8 cellular contexts compared by ENCODE assay signal in the genomic region with DNA sequence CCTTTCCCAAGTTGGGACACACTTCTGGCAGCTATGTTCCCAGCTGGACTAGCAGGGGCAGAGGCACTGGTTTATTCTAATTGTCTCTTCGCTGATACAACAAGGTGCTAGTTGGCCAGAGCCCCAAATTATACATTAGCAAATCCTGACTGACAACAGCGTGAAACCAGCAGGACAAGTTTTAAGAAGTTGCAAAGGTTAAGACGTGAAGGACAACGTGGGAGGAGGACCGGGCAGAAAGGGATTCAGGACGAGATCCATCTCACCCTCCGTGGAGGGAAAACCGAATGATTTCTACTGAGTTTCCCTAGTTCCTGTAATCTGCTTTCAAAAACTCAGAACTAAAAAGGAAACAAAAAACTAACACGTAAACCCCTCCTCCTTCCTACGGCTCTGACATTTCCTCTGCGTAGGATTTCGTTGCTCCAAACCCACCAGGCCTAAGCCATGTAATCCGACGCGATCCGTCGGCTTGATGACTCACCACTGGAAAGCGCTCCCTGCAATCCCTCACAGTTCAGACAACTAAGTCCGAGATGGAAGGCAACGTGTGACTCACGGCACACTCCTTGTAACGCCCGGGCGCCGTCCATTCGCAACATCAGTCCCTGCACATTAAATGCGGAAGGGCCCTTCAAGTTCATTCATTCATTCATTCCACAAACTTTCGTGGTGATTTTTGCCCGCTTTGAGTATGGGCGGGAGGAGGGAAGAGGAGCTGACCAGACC. TPM values are rescaled to one million over a fixed set of nuclear protein-coding genes. Genes with fewer than 3 reads are reported as not detected.
DNase-seq lines count a peak whose midpoint lies in the region; ATAC-seq and TF ChIP-seq lines count a peak whose summit lies in the region.

No MANE protein-coding gene starts in this region.

- H3K4me3 ChIP-seq in AG10803 (ENCODE audit: low read length) = peak overlapping the region; percentile 67

- TF ChIP-seq CTCF in AG10803 (conservative IDR thresholded peaks at IDR 0.05; ENCODE audit: low read length) = no peak

- DNase-seq in AG10803 (ENCODE audit: low read depth) (peak; percentile 98), NCI-H526 treated with DMSO at 0.1 percent for 48 hours (lab: John Stamatoyannopoulos, UW) (peak; percentile 81), dermis blood vessel endothelial cell (peak; percentile 99), left lobe of liver (ENCODE audit: low spot score) (peak; percentile 77)
- DNase-seq in activated CD4-positive, alpha-beta T cell treated with anti-CD3 and anti-CD28 coated beads, Interleukin-2, amount 50 U/mL, for 24 hours (ENCODE audit: low read depth in 1 of 2, low spot score in 1 of 2) = peak; percentile 38 to 62
- peak; percentile 71 to 74 for DNase-seq in stimulated activated CD4-positive, alpha-beta T cell treated with anti-CD3 and anti-CD28 coated beads, Interleukin-2, amount 100 ng/mL, for 24 hours

- ATAC-seq in GM19025 (IDR thresholded peaks at IDR 0.05; ENCODE audit: low read depth, unreplicated experiment) = peak; percentile 39
- ATAC-seq in HG03354 (IDR thresholded peaks at IDR 0.05; ENCODE audit: poor library complexity, severe bottlenecking, unreplicated experiment) = peak; percentile 56
- ATAC-seq in left lobe of liver = peak; percentile 82

RNA-seq across cellular contexts. Expression of a gene that starts 0.7 kb away (rescaled TPM):
- total RNA-seq in dermis blood vessel endothelial cell (8.5 and 37.2 TPM in 2 replicates), left lobe of liver (7.2 TPM)

RNA-seq across cellular contexts. Expression of a gene that starts 30.2 kb away (rescaled TPM):
- total RNA-seq in dermis blood vessel endothelial cell (0.09 TPM in 1 of 2 replicates, not detected in the other), left lobe of liver (0.70 TPM)

Comparison
In these comparisons a context has a peak if more than half of its experiments do, and no peak if none do; other contexts are left out.
1. Peak in every context shown above with its lines: DNase-seq, ATAC-seq and H3K4me3 ChIP-seq.